24 cellular contexts compared by ENCODE assay signal in genomic region chr17:9080296-9080914, GRCh38. TPM values are rescaled to one million over a fixed set of nuclear protein-coding genes. Genes with fewer than 3 reads are reported as not detected.
A peak's percentile ranks its signal among the peaks of the same experiment; 100 is the strongest.
DNase-seq lines count a peak whose midpoint lies in the region; ATAC-seq lines count a peak whose summit lies in the region.
"Had no signal": no experiment of that assay in that cellular context is flagged by ENCODE, and none has a peak within 500 bp of the region (broad histone marks: within the 10 kb centered on the region; RNA-seq: fewer than 3 reads in every experiment).

No MANE protein-coding gene starts in this region.

- CTCF ChIA-PET in activated naive CD4-positive, alpha-beta T cell treated with anti-CD3 and anti-CD28 coated beads, Interleukin-2, amount 10 ng/mL, durations not matched to agents 7 days and 5 days (lab: Charles Lee) = no interaction called here
- CTCF ChIA-PET in activated CD8-positive, alpha-beta T cell treated with anti-CD3 and anti-CD28 coated beads, Interleukin-2, amount 10 ng/mL, durations not matched to agents 7 days and 5 days (lab: Charles Lee) = no interaction called here

- H3K27me3 Mint-ChIP-seq in activated naive CD4-positive, alpha-beta T cell treated with anti-CD3 and anti-CD28 coated beads, Interleukin-2, amount 10 ng/mL, durations not matched to agents 7 days and 5 days = peaks cover 13% of the 10 kb centered on the region
- H3K27me3 Mint-ChIP-seq in activated CD8-positive, alpha-beta T cell treated with anti-CD3 and anti-CD28 coated beads, Interleukin-2, amount 10 ng/mL, durations not matched to agents 7 days and 5 days (ENCODE audit: low read depth) = peaks cover 4% of the 10 kb centered on the region

- H3K36me3 Mint-ChIP-seq in activated naive CD4-positive, alpha-beta T cell treated with anti-CD3 and anti-CD28 coated beads, Interleukin-2, amount 10 ng/mL, durations not matched to agents 7 days and 5 days = peaks cover 2% of the 10 kb centered on the region
- peaks cover 0 to 6% of the 10 kb centered on the region in 2 donors for H3K36me3 Mint-ChIP-seq in activated naive CD4-positive, alpha-beta T cell treated with anti-CD3 and anti-CD28 coated beads, Interleukin-2, amount 50 U/mL, for 72 hours
- H3K36me3 Mint-ChIP-seq in activated CD8-positive, alpha-beta T cell treated with anti-CD3 and anti-CD28 coated beads, Interleukin-2, amount 10 ng/mL, durations not matched to agents 7 days and 5 days (ENCODE audit: low read depth) = peaks cover 3% of the 10 kb centered on the region

- no peak for DNase-seq in activated naive CD4-positive, alpha-beta T cell treated with anti-CD3 and anti-CD28 coated beads, Interleukin-2, amount 10 ng/mL, durations not matched to agents 7 days and 5 days
- no peak for DNase-seq in activated naive CD4-positive, alpha-beta T cell treated with anti-CD3 and anti-CD28 coated beads, Interleukin-2, amount 50 U/mL, for 72 hours (ENCODE audit: low spot score in 2 of 2)
- no peak for DNase-seq in activated CD8-positive, alpha-beta T cell treated with anti-CD3 and anti-CD28 coated beads, Interleukin-2, amount 10 ng/mL, durations not matched to agents 7 days and 5 days
- DNase-seq in left lobe of liver (ENCODE audit: low spot score) (peak; percentile 93), left ventricle myocardium superior (no peak), DMS 273 treated with DMSO at 0.1 percent for 48 hours (lab: John Stamatoyannopoulos, UW) (no peak), hepatic stellate cell (ENCODE audit: low spot score) (no peak)
- DNase-seq: activated effector memory CD4-positive, alpha-beta T cell treated with Interleukin-2 at 50 U/mL for 16 hours; aorta; central memory CD4-positive, alpha-beta T cell; DMS79; dorsolateral prefrontal cortex; foreskin melanocyte; mammary epithelial cell; NCI-H1694; NCI-H2227 treated with DMSO at 0.1 percent for 48 hours; NCI-H82; OCI-M1; Right ventricle myocardium superior; SW 1271; WERI-Rb-1 had no signal

- peaks cover 11% of the 10 kb centered on the region for H3K9me3 Mint-ChIP-seq in activated naive CD4-positive, alpha-beta T cell treated with anti-CD3 and anti-CD28 coated beads, Interleukin-2, amount 10 ng/mL, durations not matched to agents 7 days and 5 days
- H3K9me3 Mint-ChIP-seq in activated naive CD4-positive, alpha-beta T cell treated with anti-CD3 and anti-CD28 coated beads, Interleukin-2, amount 50 U/mL, for 72 hours = peaks cover 5 to 7% of the 10 kb centered on the region in 2 donors
- peaks cover 9% of the 10 kb centered on the region for H3K9me3 Mint-ChIP-seq in activated CD8-positive, alpha-beta T cell treated with anti-CD3 and anti-CD28 coated beads, Interleukin-2, amount 10 ng/mL, durations not matched to agents 7 days and 5 days (ENCODE audit: insufficient read depth)

- no peak for ATAC-seq in activated naive CD4-positive, alpha-beta T cell treated with anti-CD3 and anti-CD28 coated beads, Interleukin-2, amount 50 U/mL, for 72 hours
- no peak for ATAC-seq in activated CD8-positive, alpha-beta T cell treated with anti-CD3 and anti-CD28 coated beads, Interleukin-2, amount 10 ng/mL, durations not matched to agents 7 days and 5 days
- ATAC-seq in left lobe of liver (peak; percentile 85), GM19467 (IDR thresholded peaks at IDR 0.05; ENCODE audit: unreplicated experiment) (no peak), left ventricle myocardium superior (no peak)
- ATAC-seq: K562, sciatic nerve had no signal

- H3K4me1 Mint-ChIP-seq in activated naive CD4-positive, alpha-beta T cell treated with anti-CD3 and anti-CD28 coated beads, Interleukin-2, amount 10 ng/mL, durations not matched to agents 7 days and 5 days = peaks cover 2% of the 10 kb centered on the region
- peaks cover 5% of the 10 kb centered on the region for H3K4me1 Mint-ChIP-seq in activated CD8-positive, alpha-beta T cell treated with anti-CD3 and anti-CD28 coated beads, Interleukin-2, amount 10 ng/mL, durations not matched to agents 7 days and 5 days (ENCODE audit: low read depth)

- POLR2A ChIA-PET in activated CD8-positive, alpha-beta T cell treated with anti-CD3 and anti-CD28 coated beads, Interleukin-2, amount 10 ng/mL, durations not matched to agents 7 days and 5 days (lab: Charles Lee) = no interaction called here

- H3K4me3 Mint-ChIP-seq in activated naive CD4-positive, alpha-beta T cell treated with anti-CD3 and anti-CD28 coated beads, Interleukin-2, amount 10 ng/mL, durations not matched to agents 7 days and 5 days = no peak overlapping the region
- no peak overlapping the region for H3K4me3 Mint-ChIP-seq in activated CD8-positive, alpha-beta T cell treated with anti-CD3 and anti-CD28 coated beads, Interleukin-2, amount 10 ng/mL, durations not matched to agents 7 days and 5 days

- H3K27ac Mint-ChIP-seq in activated naive CD4-positive, alpha-beta T cell treated with anti-CD3 and anti-CD28 coated beads, Interleukin-2, amount 10 ng/mL, durations not matched to agents 7 days and 5 days = peak overlapping the region; percentile 68
- H3K27ac Mint-ChIP-seq in activated naive CD4-positive, alpha-beta T cell treated with anti-CD3 and anti-CD28 coated beads, Interleukin-2, amount 50 U/mL, for 72 hours = peak overlapping the region in 1 of 2 donors; percentile 57
- H3K27ac Mint-ChIP-seq in activated CD8-positive, alpha-beta T cell treated with anti-CD3 and anti-CD28 coated beads, Interleukin-2, amount 10 ng/mL, durations not matched to agents 7 days and 5 days = peak overlapping the region; percentile 92

- intact Hi-C loops in left ventricle myocardium superior (cut with micrococcal nuclease) = no loop called here

RNA-seq across cellular contexts. Expression of gene NTN1, which starts 59.1 kb away (rescaled TPM):
- total RNA-seq in activated naive CD4-positive, alpha-beta T cell treated with anti-CD3 and anti-CD28 coated beads, Interleukin-2, amount 50 U/mL, for 72 hours = 1 to 10 TPM in 1 of 2 donors, under 1 TPM in 1; 0.59 to 1.2 TPM
- not detected for total RNA-seq in activated CD8-positive, alpha-beta T cell treated with anti-CD3 and anti-CD28 coated beads, Interleukin-2, amount 10 ng/mL, durations not matched to agents 7 days and 5 days
- 11.5 TPM for total RNA-seq in left lobe of liver
- 28.4 TPM for total RNA-seq in left ventricle myocardium superior
